9 cellular contexts compared by ENCODE assay signal in the genomic region with DNA sequence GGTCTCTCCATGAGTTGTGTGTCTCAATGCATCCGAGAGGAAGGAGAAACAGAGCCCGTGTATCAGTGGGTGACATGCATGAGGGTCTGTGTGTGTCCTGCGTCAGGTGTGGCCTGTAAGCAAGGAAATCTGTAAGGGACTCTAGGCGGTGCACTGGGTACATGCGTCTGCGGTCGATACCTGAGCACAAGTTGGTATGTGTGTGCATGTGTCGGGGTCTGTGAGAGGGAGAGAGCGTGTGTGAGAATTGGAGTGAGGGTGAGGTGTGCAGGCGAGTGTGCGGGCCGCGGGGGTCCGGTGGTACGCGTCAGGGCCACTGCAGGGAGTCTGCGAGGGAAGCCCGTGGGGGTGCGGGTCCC. TPM values are rescaled to one million over a fixed set of nuclear protein-coding genes. Genes with fewer than 3 reads are reported as not detected.
A peak's percentile ranks its signal among the peaks of the same experiment; 100 is the strongest.
DNase-seq lines count a peak whose midpoint lies in the region; ATAC-seq and TF ChIP-seq lines count a peak whose summit lies in the region.
"Had no signal": no experiment of that assay in that cellular context is flagged by ENCODE, and none has a peak within 500 bp of the region (broad histone marks: within the 10 kb centered on the region; RNA-seq: fewer than 3 reads in every experiment).

No MANE protein-coding gene starts in this region.

- no peak for TF ChIP-seq CTCF in neural crest cell (conservative IDR thresholded peaks at IDR 0.05)

- H3K27ac Mint-ChIP-seq in neural crest cell (ENCODE audit: unreplicated experiment): no peak overlapping the region

- H3K36me3 Mint-ChIP-seq in neural crest cell (ENCODE audit: low read depth): no peaks in the 10 kb centered on the region

- DNase-seq in NCI-H748 (lab: John Stamatoyannopoulos, UW; ENCODE audit: unreplicated experiment) (peak; percentile 56), neural crest cell (ENCODE audit: low read depth, low spot score) (no peak), AG20443 (ENCODE audit: low spot score) (no peak), amniotic stem cell (lab: John Stamatoyannopoulos, UW) (no peak), NCI-H187 treated with DMSO at 0.1 percent for 48 hours (lab: John Stamatoyannopoulos, UW) (no peak)
- no peak for DNase-seq in effector memory CD4-positive, alpha-beta T cell
- DNase-seq: occipital lobe had no signal

- peaks cover 20% of the 10 kb centered on the region for H3K27me3 Mint-ChIP-seq in neural crest cell (ENCODE audit: low read depth)

- H3K9me3 Mint-ChIP-seq in neural crest cell: no peaks in the 10 kb centered on the region

- no peaks in the 10 kb centered on the region for H3K9me3 ChIP-seq in ES-I3 (ENCODE audit: control insufficient read depth, insufficient read depth, low read length)
- no peaks in the 10 kb centered on the region for H3K9me3 ChIP-seq in effector memory CD4-positive, alpha-beta T cell (ENCODE audit: control insufficient read depth, low read length)

- H3K4me1 ChIP-seq in ES-I3 (ENCODE audit: insufficient read depth, low read length): peaks cover 21% of the 10 kb centered on the region; the same call in 1 of the 2 replicates
- peaks cover 18% of the 10 kb centered on the region for H3K4me1 ChIP-seq in effector memory CD4-positive, alpha-beta T cell (ENCODE audit: control insufficient read depth, insufficient read depth, low read length, poor library complexity, severe bottlenecking)

- no peaks in the 10 kb centered on the region for H3K27me3 ChIP-seq in effector memory CD4-positive, alpha-beta T cell (replicated peaks; ENCODE audit: control insufficient read depth, insufficient read depth, low read length, poor library complexity, severe bottlenecking)

- H3K4me3 Mint-ChIP-seq in neural crest cell: peak overlapping the region; percentile 72

- peak overlapping the region; percentile 41 for H3K4me3 ChIP-seq in effector memory CD4-positive, alpha-beta T cell (ENCODE audit: insufficient read depth, low read depth, low read length, poor library complexity, severe bottlenecking)

- peaks cover 9% of the 10 kb centered on the region for H3K4me1 Mint-ChIP-seq in neural crest cell

- ATAC-seq in HG03439 (IDR thresholded peaks at IDR 0.05; ENCODE audit: unreplicated experiment): no peak

- H3K27ac ChIP-seq in effector memory CD4-positive, alpha-beta T cell (ENCODE audit: insufficient read depth, low read length, poor library complexity, severe bottlenecking): no peak overlapping the region

- no peaks in the 10 kb centered on the region for H3K36me3 ChIP-seq in ES-I3 (ENCODE audit: insufficient read depth, low read length)
- peaks cover 2% of the 10 kb centered on the region for H3K36me3 ChIP-seq in effector memory CD4-positive, alpha-beta T cell (ENCODE audit: control insufficient read depth, insufficient read depth, low read length)

- H3K9ac ChIP-seq in ES-I3 (ENCODE audit: low read depth, low read length): peak overlapping the region; percentile 72

RNA-seq across cellular contexts. Expression of a gene that starts 0.5 kb away (rescaled TPM):
- 3.0 and 3.5 TPM in 2 replicates for total RNA-seq in neural crest cell

RNA-seq across cellular contexts. Expression of a gene that starts 33.6 kb away (rescaled TPM):
- total RNA-seq in neural crest cell: 54.8 and 57.9 TPM in 2 replicates

RNA-seq across cellular contexts. Expression of a gene that starts 34.5 kb away (rescaled TPM):
- total RNA-seq in neural crest cell: 74.2 and 77.2 TPM in 2 replicates

RNA-seq across cellular contexts. Expression of a gene that starts 40.9 kb away (rescaled TPM):
- 13.1 and 14.6 TPM in 2 replicates for total RNA-seq in neural crest cell
